In the genomic region with DNA sequence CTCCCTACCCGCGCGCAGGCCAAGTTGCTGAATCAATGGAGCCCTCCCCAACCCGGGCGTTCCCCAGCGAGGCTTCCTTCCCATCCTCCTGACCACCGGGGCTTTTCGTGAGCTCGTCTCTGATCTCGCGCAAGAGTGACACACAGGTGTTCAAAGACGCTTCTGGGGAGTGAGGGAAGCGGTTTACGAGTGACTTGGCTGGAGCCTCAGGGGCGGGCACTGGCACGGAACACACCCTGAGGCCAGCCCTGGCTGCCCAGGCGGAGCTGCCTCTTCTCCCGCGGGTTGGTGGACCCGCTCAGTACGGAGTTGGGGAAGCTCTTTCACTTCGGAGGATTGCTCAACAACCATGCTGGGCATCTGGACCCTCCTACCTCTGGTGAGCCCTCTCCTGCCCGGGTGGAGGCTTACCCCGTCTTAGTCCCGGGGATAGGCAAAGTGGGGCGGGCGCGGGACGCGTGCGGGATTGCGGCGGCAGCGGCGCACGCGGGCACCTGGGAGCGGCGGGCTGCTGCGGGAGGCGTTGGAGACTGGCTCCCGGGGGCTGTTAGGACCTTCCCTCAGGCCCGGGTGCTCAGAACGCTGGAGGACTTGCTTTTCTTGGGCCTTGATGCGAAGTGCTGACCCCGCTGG, we compare ENCODE assay signal across 8 cellular contexts. TPM values are rescaled to one million over a fixed set of nuclear protein-coding genes. Genes with fewer than 3 reads are reported as not detected.
DNase-seq lines count a peak whose midpoint lies in the region; ATAC-seq and TF ChIP-seq lines count a peak whose summit lies in the region.

A gene (plus strand): TSS at position 271 of the 633 bp plus-strand sequence. CDS start 79 bp downstream, at position 350.

- peak within 1 kb of the TSS; percentile 82 for H3K4me2 ChIP-seq in Loucy (ENCODE audit: low read depth, low read length, poor library complexity, severe bottlenecking)

- peak within 1 kb of the TSS; percentile 93 for H2AFZ ChIP-seq in Loucy (ENCODE audit: low read length)

- peak within 1 kb of the TSS; percentile 99 for H3K9ac ChIP-seq in Loucy (ENCODE audit: low read depth, low read length, poor library complexity, severe bottlenecking)

- peaks cover 71% of the 10 kb centered on the region for H3K4me1 ChIP-seq in Loucy (ENCODE audit: insufficient read depth, low read length, poor library complexity, severe bottlenecking)

- no peaks in the 10 kb centered on the region for H4K20me1 ChIP-seq in Loucy (ENCODE audit: insufficient read depth, low read length, poor library complexity, severe bottlenecking)

- no peaks in the 10 kb centered on the region for H3K9me3 ChIP-seq in Loucy (ENCODE audit: insufficient read depth, low read depth, low read length)

- TF ChIP-seq CTCF in Loucy (conservative IDR thresholded peaks at IDR 0.05; ENCODE audit: low read length): no peak

- peaks cover 11% of the 10 kb centered on the region; the same call in 1 of the 2 replicates for H3F3A ChIP-seq in Loucy (ENCODE audit: low read depth)

- peaks cover 6% of the 10 kb centered on the region for H3K27me3 ChIP-seq in Loucy (ENCODE audit: insufficient read depth, low read length, poor library complexity, severe bottlenecking)

- no peaks in the 10 kb centered on the region for H3K36me3 ChIP-seq in Loucy (ENCODE audit: insufficient read depth, low read length)

- peak; percentile 86 for ATAC-seq in left colon

- no peaks in the 10 kb centered on the region for H3K9me2 ChIP-seq in Loucy (replicated peaks; ENCODE audit: low read depth, low read length)

- DNase-seq in GF-D8 (lab: John Stamatoyannopoulos, UW) (peak; percentile 81), GOT3 (lab: John Stamatoyannopoulos, UW) (peak; percentile 46), cerebellum (ENCODE audit: low spot score) (peak; percentile 19), left colon (peak; percentile 83 to 85), inferior parietal cortex (ENCODE audit: extremely low spot score) (no peak)
- peak; percentile 63 for DNase-seq in activated CD4-positive, alpha-beta T cell treated with anti-CD3 and anti-CD28 coated beads for 1 hour
- DNase-seq in stimulated activated CD4-positive, alpha-beta T cell treated with anti-CD3 and anti-CD28 coated beads, Interleukin-2, amount 100 ng/mL, for 4 hours (ENCODE audit: low read depth): peak; percentile 77

- intact Hi-C loops in left colon (cut with DNase I, micrococcal nuclease): no loop called here

- peak within 1 kb of the TSS; percentile 99 for H3K4me3 ChIP-seq in Loucy (ENCODE audit: low read length, poor library complexity, severe bottlenecking)

- peaks cover 28% of the 10 kb centered on the region for H3K79me2 ChIP-seq in Loucy (ENCODE audit: insufficient read depth, low read length)

RNA-seq across cellular contexts. Expression of the gene that starts here (rescaled TPM):
- total RNA-seq in cerebellum (3.1 TPM), left colon (10 to 100 TPM; 33.8 to 54.1 TPM)
